In genomic region chr21:29096619-29097018, GRCh38 we compare ENCODE assay signal across 22 cellular contexts.
"Had no signal": no experiment of that assay in that cellular context is flagged by ENCODE, and none has a peak within 500 bp of the region (broad histone marks: within the 10 kb centered on the region; RNA-seq: fewer than 3 reads in every experiment).

No MANE protein-coding gene starts in this region.

- H3K4me1 ChIP-seq: prostate gland had no signal

- H3K4me3 ChIP-seq: heart right ventricle, prostate gland, spleen, thyroid gland had no signal

- H3K4me3 Mint-ChIP-seq: activated CD8-positive, alpha-beta T cell treated with anti-CD3 and anti-CD28 coated beads, Interleukin-2, amount 10 ng/mL, durations not matched to agents 7 days and 5 days; activated naive CD8-positive, alpha-beta T cell treated with anti-CD3 and anti-CD28 coated beads, Interleukin-2, amount 50 U/mL, for 24 hours; activated T-helper 1 cell treated with anti-CD3 and anti-CD28 coated beads, Interleukin-12 subunit alpha, Interleukin-12 subunit beta, Interleukin-2, Interleukin-4 antibody, amounts not matched to agents 30 ng/mL and 10 ng/mL and 1 ng/mL, durations not matched to agents 14 hours and 24 hours and 36 hours; neural crest cell; stimulated activated naive CD8-positive, alpha-beta T cell treated with anti-CD3 and anti-CD28 coated beads, Interleukin-15, Interleukin-2, amounts not matched to agents 100 ng/mL and 50 ng/mL, for 24 hours; T-helper 2 cell treated with Interferon-gamma antibody and Interleukin-4, amounts not matched to agents 5 μg/mL and 100 μg/mL, for 36 hours had no signal

- H3K27me3 ChIP-seq: heart right ventricle, spleen, thyroid gland had no signal

- H3K27ac Mint-ChIP-seq: activated CD8-positive, alpha-beta T cell treated with anti-CD3 and anti-CD28 coated beads, Interleukin-2, amount 10 ng/mL, durations not matched to agents 7 days and 5 days; activated naive CD8-positive, alpha-beta T cell treated with anti-CD3 and anti-CD28 coated beads, Interleukin-2, amount 50 U/mL, for 24 hours; activated T-helper 1 cell treated with anti-CD3 and anti-CD28 coated beads, Interleukin-12 subunit alpha, Interleukin-12 subunit beta, Interleukin-2, Interleukin-4 antibody, amounts not matched to agents 30 ng/mL and 10 ng/mL and 1 ng/mL, durations not matched to agents 14 hours and 24 hours and 36 hours; stimulated activated naive CD8-positive, alpha-beta T cell treated with anti-CD3 and anti-CD28 coated beads, Interleukin-15, Interleukin-2, amounts not matched to agents 100 ng/mL and 50 ng/mL, for 24 hours; T-helper 2 cell treated with Interferon-gamma antibody and Interleukin-4, amounts not matched to agents 5 μg/mL and 100 μg/mL, for 36 hours had no signal

- DNase-seq: activated CD4-positive, alpha-beta T cell treated with anti-CD3 and anti-CD28 coated beads, Interleukin-2, amount 50 U/mL, for 1 hour; activated CD4-positive, CD25-positive, alpha-beta regulatory T cell treated with anti-CD3 and anti-CD28 coated beads, Interleukin-2, amount 50 U/mL, for 72 hours; activated CD8-positive, alpha-beta T cell treated with anti-CD3 and anti-CD28 coated beads, Interleukin-2, amount 10 ng/mL, durations not matched to agents 7 days and 5 days; activated gamma-delta T cell; activated naive CD4-positive, alpha-beta T cell treated with anti-CD3 and anti-CD28 coated beads, Interleukin-2, amount 50 U/mL, for 16 hours; activated naive CD8-positive, alpha-beta T cell treated with anti-CD3 and anti-CD28 coated beads, Interleukin-2, amount 50 U/mL, for 24 hours; effector CD4-positive, alpha-beta T cell; erythroblast; foreskin fibroblast; heart right ventricle; islet precursor cell; left cardiac atrium; spleen; stimulated activated CD4-positive, alpha-beta T cell treated with anti-CD3 and anti-CD28 coated beads, Interleukin-4, amount 100 ng/mL, for 24 hours; substantia nigra; thyroid gland; WERI-Rb-1 had no signal

- H3K27ac ChIP-seq: prostate gland, thyroid gland, WERI-Rb-1 had no signal

- H3K9me3 Mint-ChIP-seq: activated naive CD8-positive, alpha-beta T cell treated with anti-CD3 and anti-CD28 coated beads, Interleukin-2, amount 50 U/mL, for 24 hours; activated T-helper 1 cell treated with anti-CD3 and anti-CD28 coated beads, Interleukin-12 subunit alpha, Interleukin-12 subunit beta, Interleukin-2, Interleukin-4 antibody, amounts not matched to agents 30 ng/mL and 10 ng/mL and 1 ng/mL, durations not matched to agents 14 hours and 24 hours and 36 hours; stimulated activated naive CD8-positive, alpha-beta T cell treated with anti-CD3 and anti-CD28 coated beads, Interleukin-15, Interleukin-2, amounts not matched to agents 100 ng/mL and 50 ng/mL, for 24 hours; T-helper 2 cell treated with Interferon-gamma antibody and Interleukin-4, amounts not matched to agents 5 μg/mL and 100 μg/mL, for 36 hours had no signal

- H3K27me3 Mint-ChIP-seq: activated naive CD8-positive, alpha-beta T cell treated with anti-CD3 and anti-CD28 coated beads, Interleukin-2, amount 50 U/mL, for 24 hours; stimulated activated naive CD8-positive, alpha-beta T cell treated with anti-CD3 and anti-CD28 coated beads, Interleukin-15, Interleukin-2, amounts not matched to agents 100 ng/mL and 50 ng/mL, for 24 hours had no signal

- H3K9me3 ChIP-seq: prostate gland, spleen, thyroid gland had no signal

- H3K36me3 ChIP-seq: prostate gland, thyroid gland, WERI-Rb-1 had no signal
